In genomic region chr2:95165371-95166064, GRCh38 we compare ENCODE assay signal across 8 cellular contexts. TPM values are rescaled to one million over a fixed set of nuclear protein-coding genes. Genes with fewer than 3 reads are reported as not detected.
DNase-seq lines count a peak whose midpoint lies in the region; ATAC-seq and TF ChIP-seq lines count a peak whose summit lies in the region.

ZNF2 (plus strand) TSS chr2:95165809; CDS start chr2:95176227, 10,418 bp downstream.

- H3K4me1 ChIP-seq in breast epithelium: peaks cover 0 to 7% of the 10 kb centered on the region in 2 donors
- H3K4me1 ChIP-seq in skeletal muscle satellite cell (ENCODE audit: control insufficient read depth, insufficient read depth, low read length): peaks cover 12% of the 10 kb centered on the region

- H3K4me2 ChIP-seq in skeletal muscle satellite cell (ENCODE audit: low read length): peak within 1 kb of the TSS; percentile 93

- H3K27me3 ChIP-seq in AG04450 (ENCODE audit: control insufficient read depth, insufficient read depth, low read length) (no peaks in the 10 kb centered on the region), breast epithelium (no peaks in the 10 kb centered on the region), skeletal muscle satellite cell (ENCODE audit: control insufficient read depth, insufficient read depth, low read length) (no peaks in the 10 kb centered on the region)

- peak within 1 kb of the TSS; percentile 99 for H3K4me3 ChIP-seq in AG04450 (ENCODE audit: low read depth, low read length)
- peak within 1 kb of the TSS; percentile 70 to 78 (median 73) for H3K4me3 ChIP-seq in breast epithelium
- peak within 1 kb of the TSS; percentile 95 for H3K4me3 ChIP-seq in iPS-18c (ENCODE audit: insufficient read depth, low read depth, low read length)
- peak within 1 kb of the TSS; percentile 96 for H3K4me3 ChIP-seq in skeletal muscle satellite cell (ENCODE audit: low read length)

- DNase-seq in AG04450 (ENCODE audit: low read depth, low spot score): peak; percentile 94
- peak; percentile 97 for DNase-seq in NCI-H2196 (lab: John Stamatoyannopoulos, UW; ENCODE audit: unreplicated experiment)
- DNase-seq in breast epithelium (ENCODE audit: low spot score in 2 of 2): peak; percentile 96 to 97

- TF ChIP-seq POLR2A in breast epithelium (IDR thresholded peaks at IDR 0.05): peak; percentile 29

- peak within 1 kb of the TSS; percentile 91 for H3K9ac ChIP-seq in skeletal muscle satellite cell (ENCODE audit: low read depth, low read length)

- H3K36me3 ChIP-seq in breast epithelium: no peaks in the 10 kb centered on the region
- H3K36me3 ChIP-seq in skeletal muscle satellite cell (ENCODE audit: insufficient read depth, low read length): no peaks in the 10 kb centered on the region

- CTCF ChIA-PET in AG04450 (lab: Charles Lee): interaction anchor here (1.6 to 1.8 kb wide), 3 partner anchors 11 to 180 kb away, joined by 6 read pairs; no protein-coding TSS in a partner anchor

- TF ChIP-seq CTCF in AG04450 (IDR thresholded peaks at IDR 0.05; ENCODE audit: low read depth, low read length) (no peak), VCaP (conservative IDR thresholded peaks at IDR 0.05) (no peak), breast epithelium (IDR thresholded peaks at IDR 0.05) (no peak)

- POLR2A ChIA-PET in AG04450 (lab: Yijun Ruan, JAX): interaction anchor here (0.6 to 1.2 kb wide), 3 partner anchors 11 to 1235 kb away, joined by 3 to 9 read pairs (median 3); partner anchors contain the start of gene MRPS5

- no peaks in the 10 kb centered on the region for H3K9me3 ChIP-seq in AG04450 (ENCODE audit: control insufficient read depth, insufficient read depth, low read length)
- H3K9me3 ChIP-seq in breast epithelium: no peaks in the 10 kb centered on the region
- no peaks in the 10 kb centered on the region for H3K9me3 ChIP-seq in iPS-18c (ENCODE audit: control insufficient read depth, insufficient read depth, low read length)
- no peaks in the 10 kb centered on the region for H3K9me3 ChIP-seq in skeletal muscle satellite cell (replicated peaks; ENCODE audit: low read length)

- H3K27ac ChIP-seq in AG04450 (ENCODE audit: low read depth, low read length) (peak within 1 kb of the TSS; percentile 88), VCaP (peak within 1 kb of the TSS; percentile 90), breast epithelium (peak within 1 kb of the TSS; percentile 91 to 98)

- peak; percentile 83 for ATAC-seq in GM18873 (IDR thresholded peaks at IDR 0.05; ENCODE audit: low FRiP score, unreplicated experiment)
- ATAC-seq in HG03135 (IDR thresholded peaks at IDR 0.05; ENCODE audit: unreplicated experiment): peak; percentile 93

- intact Hi-C loops in breast epithelium (cut with DNase I; ENCODE audit: low total_unique reads): no loop called here

RNA-seq across cellular contexts. Expression of gene ZNF2, which starts in this region (rescaled TPM):
- 4.1 and 4.8 TPM in 2 replicates for polyA plus RNA-seq in AG04450 (2011; rRNA removed)
- polyA minus RNA-seq in AG04450 (2011; rRNA and poly(A)+ RNA removed): 8.3 and 9.6 TPM in 2 replicates
- total RNA-seq in breast epithelium: 1 to 10 TPM; 2.4 to 8.2 (median 3.6) TPM
- total RNA-seq in skeletal muscle satellite cell (2012; rRNA removed): 6.3 and 7.4 TPM in 2 replicates

Comparison
In these comparisons a context has a peak if more than half of its experiments do, and no peak if none do; other contexts are left out.
1. Peak in every context shown above with its lines: DNase-seq, ATAC-seq, H3K4me3 ChIP-seq and H3K27ac ChIP-seq.